ENCODE assay signal across 10 cellular contexts in the genomic region with DNA sequence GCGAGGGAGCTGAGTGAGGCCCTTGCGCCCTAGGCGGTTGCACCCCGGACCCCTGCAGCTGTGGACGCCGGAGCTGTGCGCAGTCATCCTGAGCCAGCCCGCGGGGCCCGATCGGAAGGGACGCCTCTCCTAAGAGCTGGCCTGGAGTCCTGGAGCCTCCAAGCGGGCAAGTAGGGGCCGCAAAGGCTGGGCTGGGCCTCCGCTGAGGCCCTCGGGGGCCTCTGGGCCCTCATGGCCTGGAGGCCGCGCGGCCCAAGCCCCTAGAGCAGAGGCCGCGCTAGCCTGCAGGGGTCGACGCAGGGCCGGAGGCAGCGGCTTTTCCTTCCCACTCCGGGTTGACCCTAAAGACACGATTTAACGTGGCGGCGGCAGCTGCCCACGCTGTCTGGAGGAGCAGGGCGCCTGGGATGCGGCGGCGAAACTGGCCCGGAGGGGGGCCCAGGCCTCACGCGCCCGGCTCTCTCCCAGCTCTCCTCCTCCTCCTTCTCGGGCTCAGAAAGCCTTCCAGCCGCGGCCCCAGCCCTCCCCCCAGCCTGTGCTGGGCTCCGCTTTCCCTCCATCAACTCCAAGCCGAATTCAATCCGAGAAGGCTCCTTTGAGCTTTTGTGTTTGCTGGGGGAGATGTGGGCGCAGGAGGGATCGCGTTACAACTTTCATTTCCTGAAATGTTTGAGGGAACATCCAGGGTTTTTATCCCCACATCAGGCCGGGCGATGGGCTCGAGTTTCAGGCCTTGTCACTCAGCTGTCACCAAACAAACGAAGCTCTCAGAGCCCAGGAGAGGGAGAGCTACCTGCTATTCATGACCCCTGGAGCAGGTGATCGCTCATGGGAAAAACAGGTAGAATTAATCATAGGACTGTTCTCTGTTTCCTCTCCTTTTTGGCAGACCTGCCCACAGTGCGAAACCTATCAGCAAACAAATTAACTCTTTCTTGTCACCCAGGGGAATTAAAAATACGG. TPM values are rescaled to one million over a fixed set of nuclear protein-coding genes. Genes with fewer than 3 reads are reported as not detected.
DNase-seq lines count a peak whose midpoint lies in the region; ATAC-seq, FAIRE-seq and TF ChIP-seq lines count a peak whose summit lies in the region.
"Had no signal": no experiment of that assay in that cellular context is flagged by ENCODE, and none has a peak within 500 bp of the region (broad histone marks: within the 10 kb centered on the region; RNA-seq: fewer than 3 reads in every experiment).

No MANE protein-coding gene starts in this region.

- peaks cover 20% of the 10 kb centered on the region for H3K4me1 Mint-ChIP-seq in activated CD4-positive, alpha-beta T cell treated with anti-CD3 and anti-CD28 coated beads for 36 hours

- no peak for ATAC-seq in activated CD4-positive, alpha-beta T cell treated with anti-CD3 and anti-CD28 coated beads for 36 hours

- H3K36me3 ChIP-seq in brain microvascular endothelial cell (replicated peaks), result peaks cover 14% of the 10 kb centered on the region
- no peaks in the 10 kb centered on the region for H3K36me3 ChIP-seq in kidney (ENCODE audit: control insufficient read depth in 1 of 2, insufficient read depth in 2 of 2, low read length in 2 of 2)
- no peaks in the 10 kb centered on the region for H3K36me3 ChIP-seq in suprapubic skin
- no peaks in the 10 kb centered on the region for H3K36me3 ChIP-seq in WERI-Rb-1

- 8% methylated on average over 15 of the region's 55 CpGs for WGBS in suprapubic skin

- H3K27ac ChIP-seq in brain microvascular endothelial cell, result peak overlapping the region; percentile 80
- no peak overlapping the region for H3K27ac ChIP-seq in kidney (ENCODE audit: low read depth in 2 of 2, low read length in 2 of 2)
- H3K27ac ChIP-seq in suprapubic skin, result no peak overlapping the region
- H3K27ac ChIP-seq in WERI-Rb-1, result no peak overlapping the region

- CTCF ChIA-PET in activated CD4-positive, alpha-beta T cell treated with anti-CD3 and anti-CD28 coated beads for 36 hours (lab: Charles Lee), result interaction anchor here (0.6 to 3.2 kb wide), 6 partner anchors 9 to 75 kb away, joined by 3 to 11 read pairs (median 3); no protein-coding TSS in a partner anchor
- CTCF ChIA-PET in HEK293T (lab: Yijun Ruan, JAX), result interaction anchor here (1.3 kb wide), 1 partner anchor 13 kb away, joined by 4 read pairs; no protein-coding TSS in a partner anchor

- H3K4me1 ChIP-seq in kidney (ENCODE audit: control insufficient read depth in 1 of 2, insufficient read depth in 1 of 2, low read depth in 1 of 2, low read length in 2 of 2) (peaks cover 0 to 8% of the 10 kb centered on the region in 2 donors), suprapubic skin (peaks cover 19% of the 10 kb centered on the region)

- H3K9me3 ChIP-seq in kidney (ENCODE audit: control insufficient read depth in 1 of 2, low read length in 2 of 2) (no peaks in the 10 kb centered on the region), suprapubic skin (no peaks in the 10 kb centered on the region), WERI-Rb-1 (ENCODE audit: severe bottlenecking) (no peaks in the 10 kb centered on the region)

- no peak for TF ChIP-seq POLR2A in suprapubic skin (IDR thresholded peaks at IDR 0.05)

- in situ Hi-C loops in brain microvascular endothelial cell (cut with HindIII; ENCODE audit: low pct_ligation_motif_present, low sequenced_read_pairs) (loop anchor here (25.0 kb wide), 2 partner anchors 400 to 600 kb away; no protein-coding TSS in a partner anchor), GM13976 (cut with MboI; ENCODE audit: low sequenced_read_pairs, unreplicated experiment) (loop anchor here (10.0 kb wide), 1 partner anchor 617 kb away; no protein-coding TSS in a partner anchor)

- H3K9me3 Mint-ChIP-seq in activated CD4-positive, alpha-beta T cell treated with anti-CD3 and anti-CD28 coated beads for 36 hours (ENCODE audit: low read depth), result no peaks in the 10 kb centered on the region
- H3K9me3 Mint-ChIP-seq: activated naive CD4-positive, alpha-beta T cell treated with anti-CD3 and anti-CD28 coated beads, Interleukin-2, amount 50 U/mL, for 72 hours had no signal

- H3K4me3 ChIP-seq in brain microvascular endothelial cell (ENCODE audit: low read depth, low read length), result peak overlapping the region; percentile 35
- H3K4me3 ChIP-seq in kidney (ENCODE audit: low read length in 2 of 2), result peak overlapping the region in 1 of 2 donors; percentile 39
- peak overlapping the region; percentile 40 for H3K4me3 ChIP-seq in suprapubic skin
- H3K4me3 ChIP-seq in WERI-Rb-1 (ENCODE audit: low read depth, low read length), result no peak overlapping the region

- H3K27me3 ChIP-seq in brain microvascular endothelial cell (replicated peaks) (no peaks in the 10 kb centered on the region), suprapubic skin (peaks cover 74% of the 10 kb centered on the region), WERI-Rb-1 (ENCODE audit: insufficient read depth, low read depth, severe bottlenecking) (no peaks in the 10 kb centered on the region)

- H3K9ac ChIP-seq in kidney (ENCODE audit: low read length in 2 of 2), result no peak overlapping the region

- peaks cover 58% of the 10 kb centered on the region for H3K27me3 Mint-ChIP-seq in activated CD4-positive, alpha-beta T cell treated with anti-CD3 and anti-CD28 coated beads for 36 hours

- no peak for TF ChIP-seq EP300 in suprapubic skin (IDR thresholded peaks at IDR 0.05)

- no peak for TF ChIP-seq CTCF in brain microvascular endothelial cell (IDR thresholded peaks at IDR 0.05; ENCODE audit: low read depth, low read length, missing control alignments)
- TF ChIP-seq CTCF in kidney (IDR thresholded peaks at IDR 0.05; ENCODE audit: borderline replicate concordance, extremely low read depth, insufficient read depth), result no peak
- TF ChIP-seq CTCF in suprapubic skin (IDR thresholded peaks at IDR 0.05), result no peak
- no peak for TF ChIP-seq CTCF in GM13976 (IDR thresholded peaks at IDR 0.05; ENCODE audit: borderline replicate concordance, control extremely low read depth, extremely low read depth, insufficient read depth, missing control alignments)
- TF ChIP-seq CTCF in WERI-Rb-1 (IDR thresholded peaks at IDR 0.05; ENCODE audit: low read depth, low read length), result no peak

- H3K27ac Mint-ChIP-seq in activated CD4-positive, alpha-beta T cell treated with anti-CD3 and anti-CD28 coated beads for 36 hours, result no peak overlapping the region
- H3K27ac Mint-ChIP-seq: activated naive CD4-positive, alpha-beta T cell treated with anti-CD3 and anti-CD28 coated beads, Interleukin-2, amount 50 U/mL, for 72 hours had no signal

- POLR2A ChIA-PET in activated CD4-positive, alpha-beta T cell treated with anti-CD3 and anti-CD28 coated beads for 36 hours (lab: Charles Lee), result interaction anchor here (0.6 kb wide), 1 partner anchor 247 kb away, joined by 5 read pairs; no protein-coding TSS in a partner anchor
- POLR2A ChIA-PET in HEK293T (lab: Yijun Ruan, JAX), result interaction anchor here (0.8 to 3.2 kb wide), 5 partner anchors 9 to 85 kb away, joined by 3 to 21 read pairs (median 4); a partner anchor contains a TSS

- intact Hi-C loops in activated CD4-positive, alpha-beta T cell treated with anti-CD3 and anti-CD28 coated beads for 36 hours (cut with DNase I, micrococcal nuclease), result no loop called here
- intact Hi-C loops in kidney (cut with DNase I), result no loop called here

- peak overlapping the region; percentile 21 for H3K4me3 Mint-ChIP-seq in activated CD4-positive, alpha-beta T cell treated with anti-CD3 and anti-CD28 coated beads for 36 hours

- H3K36me3 Mint-ChIP-seq in activated CD4-positive, alpha-beta T cell treated with anti-CD3 and anti-CD28 coated beads for 36 hours (ENCODE audit: low read depth), result no peaks in the 10 kb centered on the region

- peak; percentile 15 for DNase-seq in activated CD4-positive, alpha-beta T cell treated with anti-CD3 and anti-CD28 coated beads for 36 hours
- DNase-seq in activated CD4-positive, alpha-beta T cell treated with anti-CD3 and anti-CD28 coated beads, Interleukin-2, amount 50 U/mL, for 48 hours, result no peak
- peak; percentile 52 for DNase-seq in brain microvascular endothelial cell
- DNase-seq in kidney, result peak; percentile 63
- DNase-seq in suprapubic skin (ENCODE audit: low spot score in 2 of 2), result no peak
- no peak for DNase-seq in GM13976 (ENCODE audit: low spot score)
- DNase-seq in HEK293T (ENCODE audit: extremely low spot score), result no peak
- no peak for DNase-seq in WERI-Rb-1
- DNase-seq: NCI-H226 had no signal

- FAIRE-seq in kidney (lab: Jason Lieb, UNC), result no peak

TF ChIP-seq in HEK293T, 16 proteins besides CTCF, POLR2A, EP300 and RAD21:
- TF ChIP-seq SP1 (IDR thresholded peaks at IDR 0.05) (no peak), FOXM1 (IDR thresholded peaks at IDR 0.05; ENCODE audit: borderline replicate concordance) (no peak), FOXK2 (IDR thresholded peaks at IDR 0.05) (no peak), BHLHE40 (IDR thresholded peaks at IDR 0.05; ENCODE audit: borderline replicate concordance) (no peak), L3MBTL2 (conservative IDR thresholded peaks at IDR 0.05) (no peak), ZNF384 (IDR thresholded peaks at IDR 0.05) (no peak), CTBP1 (IDR thresholded peaks at IDR 0.05; ENCODE audit: borderline replicate concordance) (no peak), LEF1 (IDR thresholded peaks at IDR 0.05; ENCODE audit: borderline replicate concordance) (no peak), HDGF (IDR thresholded peaks at IDR 0.05; ENCODE audit: borderline replicate concordance) (no peak)

RNA-seq across cellular contexts. Expression of a gene that starts 11.5 kb away (rescaled TPM):
- total RNA-seq in activated CD4-positive, alpha-beta T cell treated with anti-CD3 and anti-CD28 coated beads for 36 hours, result not detected
- total RNA-seq in kidney (0.16 TPM), suprapubic skin (under 1 TPM in 2 of 4 donors, not detected in 2; 0.31 to 0.64 TPM)
- 0.13 TPM for polyA plus RNA-seq in kidney (ENCODE audit: insufficient read depth, low read depth, low replicate concordance)
- total RNA-seq: activated naive CD4-positive, alpha-beta T cell treated with anti-CD3 and anti-CD28 coated beads, Interleukin-2, amount 50 U/mL, for 72 hours had no signal

Comparison
In these comparisons a context has a peak if more than half of its experiments do, and no peak if none do; other contexts are left out.
1. DNase-seq: peak in activated CD4-positive, alpha-beta T cell treated with anti-CD3 and anti-CD28 coated beads for 36 hours (single experiment), brain microvascular endothelial cell (single experiment) and kidney (single experiment); none in activated CD4-positive, alpha-beta T cell treated with anti-CD3 and anti-CD28 coated beads, Interleukin-2, amount 50 U/mL, for 48 hours (0 of 2), suprapubic skin (0 of 2), GM13976 (single experiment), HEK293T (single experiment) and WERI-Rb-1 (single experiment).